34 cellular contexts compared by ENCODE assay signal in genomic region chr5:37578176-37578575, GRCh38.
"Had no signal": no experiment of that assay in that cellular context is flagged by ENCODE, and none has a peak within 500 bp of the region (broad histone marks: within the 10 kb centered on the region; RNA-seq: fewer than 3 reads in every experiment).

No MANE protein-coding gene starts in this region.

- H3K27ac Mint-ChIP-seq: activated B cell treated with CpG ODN at 0.5 μM for 24 hours; activated CD4-positive, alpha-beta memory T cell treated with anti-CD3 and anti-CD28 coated beads for 36 hours; activated CD4-positive, alpha-beta T cell treated with anti-CD3 and anti-CD28 coated beads, Interleukin-2, amount 10 ng/mL, durations not matched to agents 24 days and 14 days; activated CD8-positive, alpha-beta T cell treated with anti-CD3 and anti-CD28 coated beads for 36 hours; activated naive CD4-positive, alpha-beta T cell treated with anti-CD3 and anti-CD28 coated beads for 36 hours; activated naive CD4-positive, alpha-beta T cell treated with anti-CD3 and anti-CD28 coated beads, Interleukin-2, amount 50 U/mL, for 72 hours; activated naive CD8-positive, alpha-beta T cell treated with anti-CD3 and anti-CD28 coated beads for 36 hours; activated T-cell treated with anti-CD3 and anti-CD28 coated beads, Interleukin-2, amount 50 U/mL, for 72 hours; activated T-helper 1 cell treated with anti-CD3 and anti-CD28 coated beads, Interleukin-12 subunit alpha, Interleukin-12 subunit beta, Interleukin-2, Interleukin-4 antibody, amounts not matched to agents 30 ng/mL and 10 ng/mL and 1 ng/mL, durations not matched to agents 14 hours and 24 hours and 36 hours; activated T-helper 17 cell treated with anti-CD3 and anti-CD28 coated beads, Interleukin-2, amount 50 U/mL, for 72 hours; brain; T-helper 1 cell treated with Interleukin-12 subunit alpha and Interleukin-12 subunit beta and Interleukin-4 antibody, amounts not matched to agents 30 μg/mL and 1 μg/mL, for 36 hours; T-helper 2 cell treated with Interferon-gamma antibody and Interleukin-4, amounts not matched to agents 5 μg/mL and 100 μg/mL, for 36 hours had no signal

- H3K27ac ChIP-seq: ascending aorta, cardiac muscle cell, VCaP had no signal

- H3K27me3 Mint-ChIP-seq: activated B cell treated with CpG ODN at 0.5 μM for 24 hours; activated CD4-positive, alpha-beta memory T cell treated with anti-CD3 and anti-CD28 coated beads for 36 hours; activated CD4-positive, alpha-beta T cell treated with anti-CD3 and anti-CD28 coated beads, Interleukin-2, amount 10 ng/mL, durations not matched to agents 24 days and 14 days; activated CD8-positive, alpha-beta T cell treated with anti-CD3 and anti-CD28 coated beads for 36 hours; activated naive CD8-positive, alpha-beta T cell treated with anti-CD3 and anti-CD28 coated beads for 36 hours; activated T-helper 17 cell treated with anti-CD3 and anti-CD28 coated beads, Interleukin-2, amount 50 U/mL, for 72 hours; brain; central memory CD8-positive, alpha-beta T cell had no signal

- H3K27me3 ChIP-seq: ascending aorta, cardiac muscle cell had no signal

- ATAC-seq: activated CD8-positive, alpha-beta T cell treated with anti-CD3 and anti-CD28 coated beads for 36 hours; activated naive CD4-positive, alpha-beta T cell treated with anti-CD3 and anti-CD28 coated beads, Interleukin-2, amount 50 U/mL, for 72 hours; activated T-cell treated with anti-CD3 and anti-CD28 coated beads, Interleukin-2, amount 50 U/mL, for 4 hours; activated T-cell treated with anti-CD3 and anti-CD28 coated beads, Interleukin-2, amount 50 U/mL, for 72 hours; activated T-helper 17 cell treated with anti-CD3 and anti-CD28 coated beads, Interleukin-2, amount 50 U/mL, for 72 hours had no signal

- H3K4me1 ChIP-seq: ascending aorta had no signal

- H3K9me3 ChIP-seq: ascending aorta had no signal

- DNase-seq: activated B cell treated with CpG ODN at 0.5 μM for 24 hours; activated CD4-positive, alpha-beta memory T cell treated with anti-CD3 and anti-CD28 coated beads for 36 hours; activated CD4-positive, alpha-beta T cell treated with anti-CD3 and anti-CD28 coated beads for 4 hours; activated CD4-positive, alpha-beta T cell treated with anti-CD3 and anti-CD28 coated beads, Interleukin-2, amount 10 ng/mL, durations not matched to agents 24 days and 14 days; activated CD4-positive, alpha-beta T cell treated with anti-CD3 and anti-CD28 coated beads, Interleukin-2, amount 50 U/mL, for 1 hour; activated CD4-positive, alpha-beta T cell treated with anti-CD3 and anti-CD28 coated beads, Interleukin-2, amount 50 U/mL, for 4 hours; activated CD4-positive, CD25-positive, alpha-beta regulatory T cell treated with anti-CD3 and anti-CD28 coated beads, Interleukin-2, amount 50 U/mL, for 72 hours; activated CD8-positive, alpha-beta memory T cell treated with anti-CD3 and anti-CD28 coated beads, Interleukin-2, amount 50 U/mL, for 4 hours; activated CD8-positive, alpha-beta T cell treated with anti-CD3 and anti-CD28 coated beads for 36 hours; activated effector memory CD4-positive, alpha-beta T cell treated with anti-CD3 and anti-CD28 coated beads, Interleukin-2, amount 50 U/mL, for 16 hours; activated gamma-delta T cell treated with Interleukin-2 at 50 U/mL for 16 hours; activated naive CD4-positive, alpha-beta T cell; activated naive CD4-positive, alpha-beta T cell treated with anti-CD3 and anti-CD28 coated beads for 36 hours; activated naive CD4-positive, alpha-beta T cell treated with anti-CD3 and anti-CD28 coated beads, Interleukin-2, amount 50 U/mL, for 16 hours; activated naive CD8-positive, alpha-beta T cell treated with anti-CD3 and anti-CD28 coated beads for 36 hours; activated T-cell treated with anti-CD3 and anti-CD28 coated beads for 4 hours; activated T-cell treated with anti-CD3 and anti-CD28 coated beads, Interleukin-2, amount 50 U/mL, for 1 hour; activated T-cell treated with anti-CD3 and anti-CD28 coated beads, Interleukin-2, amount 50 U/mL, for 4 hours; activated T-cell treated with anti-CD3 and anti-CD28 coated beads, Interleukin-2, amount 50 U/mL, for 72 hours; amygdala; anterior cingulate cortex; T-helper 1 cell; T-helper 2 cell; T-helper 9 cell had no signal

- H3K4me3 Mint-ChIP-seq: activated B cell treated with CpG ODN at 0.5 μM for 24 hours; activated CD4-positive, alpha-beta memory T cell treated with anti-CD3 and anti-CD28 coated beads for 36 hours; activated CD4-positive, alpha-beta T cell treated with anti-CD3 and anti-CD28 coated beads, Interleukin-2, amount 10 ng/mL, durations not matched to agents 24 days and 14 days; activated CD8-positive, alpha-beta T cell treated with anti-CD3 and anti-CD28 coated beads for 36 hours; activated naive CD4-positive, alpha-beta T cell treated with anti-CD3 and anti-CD28 coated beads for 36 hours; activated naive CD8-positive, alpha-beta T cell treated with anti-CD3 and anti-CD28 coated beads for 36 hours; activated T-cell treated with anti-CD3 and anti-CD28 coated beads, Interleukin-2, amount 50 U/mL, for 4 hours; activated T-cell treated with anti-CD3 and anti-CD28 coated beads, Interleukin-2, amount 50 U/mL, for 72 hours; activated T-helper 1 cell treated with anti-CD3 and anti-CD28 coated beads, Interleukin-12 subunit alpha, Interleukin-12 subunit beta, Interleukin-2, Interleukin-4 antibody, amounts not matched to agents 30 ng/mL and 10 ng/mL and 1 ng/mL, durations not matched to agents 14 hours and 24 hours and 36 hours; activated T-helper 17 cell treated with anti-CD3 and anti-CD28 coated beads, Interleukin-2, amount 50 U/mL, for 72 hours; brain; central memory CD8-positive, alpha-beta T cell; T-helper 1 cell treated with Interleukin-12 subunit alpha and Interleukin-12 subunit beta and Interleukin-4 antibody, amounts not matched to agents 30 μg/mL and 1 μg/mL, for 36 hours; T-helper 2 cell treated with Interferon-gamma antibody and Interleukin-4, amounts not matched to agents 5 μg/mL and 100 μg/mL, for 36 hours had no signal

- H3K4me1 Mint-ChIP-seq: activated T-helper 17 cell treated with anti-CD3 and anti-CD28 coated beads, Interleukin-2, amount 50 U/mL, for 72 hours; brain had no signal

- H3K36me3 ChIP-seq: ascending aorta, cardiac muscle cell had no signal

- H3K4me3 ChIP-seq: ascending aorta, cardiac muscle cell had no signal

- H3K9me3 Mint-ChIP-seq: activated B cell treated with CpG ODN at 0.5 μM for 24 hours; activated CD4-positive, alpha-beta memory T cell treated with anti-CD3 and anti-CD28 coated beads for 36 hours; activated CD8-positive, alpha-beta T cell treated with anti-CD3 and anti-CD28 coated beads for 36 hours; activated naive CD4-positive, alpha-beta T cell treated with anti-CD3 and anti-CD28 coated beads for 36 hours; activated naive CD8-positive, alpha-beta T cell treated with anti-CD3 and anti-CD28 coated beads for 36 hours; activated T-cell treated with anti-CD3 and anti-CD28 coated beads, Interleukin-2, amount 50 U/mL, for 72 hours; activated T-helper 1 cell treated with anti-CD3 and anti-CD28 coated beads, Interleukin-12 subunit alpha, Interleukin-12 subunit beta, Interleukin-2, Interleukin-4 antibody, amounts not matched to agents 30 ng/mL and 10 ng/mL and 1 ng/mL, durations not matched to agents 14 hours and 24 hours and 36 hours; activated T-helper 17 cell treated with anti-CD3 and anti-CD28 coated beads, Interleukin-2, amount 50 U/mL, for 72 hours; brain; central memory CD8-positive, alpha-beta T cell; T-helper 2 cell treated with Interferon-gamma antibody and Interleukin-4, amounts not matched to agents 5 μg/mL and 100 μg/mL, for 36 hours had no signal
